In the genomic region with DNA sequence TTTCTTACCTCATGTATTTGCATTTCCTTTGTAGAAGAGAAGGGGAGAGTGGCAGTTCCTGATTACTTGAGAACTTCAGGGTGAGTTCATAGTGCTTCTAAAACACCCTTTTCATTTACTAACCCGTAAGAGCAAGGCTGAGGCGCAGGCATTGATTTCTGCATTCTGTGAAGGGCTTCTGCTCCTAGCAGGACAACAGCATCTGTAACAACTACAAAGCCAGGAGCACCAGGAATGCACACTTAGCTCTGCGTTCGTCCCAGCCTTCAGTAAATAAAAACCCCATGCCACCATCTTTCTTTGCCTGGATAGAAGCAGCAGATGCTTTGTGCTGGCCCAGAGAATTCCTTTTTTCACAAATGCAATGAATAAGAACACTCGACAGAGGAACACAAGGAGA, we compare ENCODE assay signal across 24 cellular contexts.
"Had no signal": no experiment of that assay in that cellular context is flagged by ENCODE, and none has a peak within 500 bp of the region (broad histone marks: within the 10 kb centered on the region; RNA-seq: fewer than 3 reads in every experiment).

No MANE protein-coding gene starts in this region.

- H3K27me3 Mint-ChIP-seq: activated naive CD8-positive, alpha-beta T cell; stimulated activated memory B cell treated with anti-CD40 and anti-IgM and Interleukin-4, amounts not matched to agents 10 μg/mL and 1 μg/mL and 100 μg/mL, for 72 hours had no signal

- H3K4me3 Mint-ChIP-seq: activated naive CD8-positive, alpha-beta T cell; activated T-cell treated with anti-CD3 and anti-CD28 coated beads, Interleukin-2, amount 50 U/mL, for 4 hours; mesothelial cell of epicardium; naive thymus-derived CD8-positive, alpha-beta T cell; stimulated activated memory B cell treated with anti-CD40 and anti-IgM and Interleukin-4, amounts not matched to agents 10 μg/mL and 1 μg/mL and 100 μg/mL, for 72 hours had no signal

- H3K4me1 ChIP-seq: left lung, sigmoid colon, transverse colon, uterus had no signal

- H3K9me3 ChIP-seq: left lung, sigmoid colon, transverse colon, uterus had no signal

- H3K27ac ChIP-seq: coronary artery, foreskin keratinocyte, left lung, sigmoid colon, transverse colon, uterus had no signal

- DNase-seq: activated CD4-positive, alpha-beta T cell treated with anti-CD3 and anti-CD28 coated beads for 4 hours; activated CD4-positive, alpha-beta T cell treated with anti-CD3 and anti-CD28 coated beads, Interleukin-2, amount 50 U/mL, for 48 hours; activated CD4-positive, CD25-positive, alpha-beta regulatory T cell; activated CD8-positive, alpha-beta memory T cell treated with anti-CD3 and anti-CD28 coated beads, Interleukin-2, amount 50 U/mL, for 48 hours; activated naive CD4-positive, alpha-beta T cell; activated T-cell treated with anti-CD3 and anti-CD28 coated beads, Interleukin-2, amount 50 U/mL, for 4 hours; cerebellar nuclear complex; kidney glomerular epithelial cell; left lung; naive thymus-derived CD8-positive, alpha-beta T cell; retina; sigmoid colon; stimulated activated CD4-positive, alpha-beta T cell treated with anti-CD3 and anti-CD28 coated beads, Interleukin-15, amount 100 ng/mL, for 24 hours; T1000; transverse colon; uterus had no signal

- H3K4me1 Mint-ChIP-seq: naive thymus-derived CD8-positive, alpha-beta T cell; stimulated activated memory B cell treated with anti-CD40 and anti-IgM and Interleukin-4, amounts not matched to agents 10 μg/mL and 1 μg/mL and 100 μg/mL, for 72 hours had no signal

- H3K27ac Mint-ChIP-seq: activated naive CD8-positive, alpha-beta T cell; activated T-helper 2 cell treated with anti-CD3 and anti-CD28 coated beads, Interferon-gamma antibody, Interleukin-2, Interleukin-4, amounts not matched to agents 10 μg/mL and 5 μg/mL and 100 μg/mL, durations not matched to agents 14 hours and 24 hours and 36 hours; naive thymus-derived CD8-positive, alpha-beta T cell; progenitor cell of endocrine pancreas; stimulated activated memory B cell treated with anti-CD40 and anti-IgM and Interleukin-4, amounts not matched to agents 10 μg/mL and 1 μg/mL and 100 μg/mL, for 72 hours had no signal

- H3K9me3 Mint-ChIP-seq: activated T-cell treated with anti-CD3 and anti-CD28 coated beads, Interleukin-2, amount 50 U/mL, for 4 hours; activated T-helper 2 cell treated with anti-CD3 and anti-CD28 coated beads, Interferon-gamma antibody, Interleukin-2, Interleukin-4, amounts not matched to agents 10 μg/mL and 5 μg/mL and 100 μg/mL, durations not matched to agents 14 hours and 24 hours and 36 hours; mesothelial cell of epicardium; stimulated activated memory B cell treated with anti-CD40 and anti-IgM and Interleukin-4, amounts not matched to agents 10 μg/mL and 1 μg/mL and 100 μg/mL, for 72 hours had no signal

- H3K36me3 ChIP-seq: left lung, sigmoid colon, transverse colon, uterus had no signal

- H3K4me3 ChIP-seq: coronary artery, left lung, sigmoid colon, smooth muscle cell, transverse colon, uterus had no signal

- H3K27me3 ChIP-seq: foreskin keratinocyte, left lung, sigmoid colon, transverse colon, uterus had no signal

- H3K36me3 Mint-ChIP-seq: mesothelial cell of epicardium; stimulated activated memory B cell treated with anti-CD40 and anti-IgM and Interleukin-4, amounts not matched to agents 10 μg/mL and 1 μg/mL and 100 μg/mL, for 72 hours had no signal
